In the genomic region with DNA sequence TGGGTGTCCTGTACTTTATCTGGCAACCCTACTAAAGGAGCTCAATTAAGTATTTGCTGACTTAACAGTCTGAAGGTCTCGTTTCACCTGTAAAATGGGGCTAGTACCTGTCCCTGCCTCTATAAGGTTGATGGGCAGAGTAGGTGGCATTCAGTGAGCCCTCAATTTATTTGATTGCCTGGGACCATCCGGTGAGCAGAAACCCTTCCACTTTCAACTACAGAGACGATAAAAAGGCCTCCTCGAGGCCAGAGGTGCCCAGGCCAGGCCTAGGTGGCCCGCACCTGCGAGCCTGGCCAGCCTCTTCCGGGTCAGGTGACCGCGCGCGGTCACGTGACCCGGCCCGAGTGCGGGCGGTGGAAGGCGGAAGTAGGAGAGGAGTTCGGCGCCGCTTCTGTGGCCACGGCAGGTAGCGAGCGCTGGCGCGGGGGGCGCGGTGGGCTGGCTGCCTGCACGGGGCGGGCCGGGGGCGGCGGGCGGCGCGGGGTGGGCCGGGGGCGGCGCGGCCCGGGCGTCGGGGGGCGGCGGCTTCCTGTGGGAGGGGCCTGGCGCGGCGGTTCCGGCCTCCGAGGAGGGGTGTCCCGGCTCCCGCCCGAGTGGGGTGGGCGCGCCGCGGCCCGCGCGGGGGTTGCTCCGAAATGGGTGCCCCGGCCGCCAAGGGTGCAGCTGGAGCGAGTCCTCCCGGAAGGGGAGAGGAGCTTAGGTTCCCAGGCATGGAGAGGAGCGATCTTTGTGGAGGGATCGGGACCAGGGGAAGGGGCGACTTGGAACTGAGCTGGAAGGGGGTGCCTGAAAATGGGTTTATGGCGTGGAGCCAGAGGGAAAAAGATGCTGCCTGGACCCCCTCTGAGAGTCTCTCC, we compare ENCODE assay signal across 1 cellular context.
A peak's percentile ranks its signal among the peaks of the same experiment; 100 is the strongest.
TF ChIP-seq lines count a peak whose summit lies in the region.

A gene (plus strand): TSS at position 350 of the 860 bp plus-strand sequence. CDS start 24,679 bp downstream, outside the sequence.

TF ChIP-seq in SK-N-SH, 30 proteins besides CTCF, POLR2A, EP300 and RAD21 (continued from another document):
- TF ChIP-seq, protein P1, sequence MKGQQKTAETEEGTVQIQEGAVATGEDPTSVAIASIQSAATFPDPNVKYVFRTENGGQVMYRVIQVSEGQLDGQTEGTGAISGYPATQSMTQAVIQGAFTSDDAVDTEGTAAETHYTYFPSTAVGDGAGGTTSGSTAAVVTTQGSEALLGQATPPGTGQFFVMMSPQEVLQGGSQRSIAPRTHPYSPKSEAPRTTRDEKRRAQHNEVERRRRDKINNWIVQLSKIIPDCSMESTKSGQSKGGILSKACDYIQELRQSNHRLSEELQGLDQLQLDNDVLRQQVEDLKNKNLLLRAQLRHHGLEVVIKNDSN (IDR thresholded peaks at IDR 0.05; ENCODE audit: borderline replicate concordance, low read depth) = peak; percentile 99
- TF ChIP-seq, protein P2, sequence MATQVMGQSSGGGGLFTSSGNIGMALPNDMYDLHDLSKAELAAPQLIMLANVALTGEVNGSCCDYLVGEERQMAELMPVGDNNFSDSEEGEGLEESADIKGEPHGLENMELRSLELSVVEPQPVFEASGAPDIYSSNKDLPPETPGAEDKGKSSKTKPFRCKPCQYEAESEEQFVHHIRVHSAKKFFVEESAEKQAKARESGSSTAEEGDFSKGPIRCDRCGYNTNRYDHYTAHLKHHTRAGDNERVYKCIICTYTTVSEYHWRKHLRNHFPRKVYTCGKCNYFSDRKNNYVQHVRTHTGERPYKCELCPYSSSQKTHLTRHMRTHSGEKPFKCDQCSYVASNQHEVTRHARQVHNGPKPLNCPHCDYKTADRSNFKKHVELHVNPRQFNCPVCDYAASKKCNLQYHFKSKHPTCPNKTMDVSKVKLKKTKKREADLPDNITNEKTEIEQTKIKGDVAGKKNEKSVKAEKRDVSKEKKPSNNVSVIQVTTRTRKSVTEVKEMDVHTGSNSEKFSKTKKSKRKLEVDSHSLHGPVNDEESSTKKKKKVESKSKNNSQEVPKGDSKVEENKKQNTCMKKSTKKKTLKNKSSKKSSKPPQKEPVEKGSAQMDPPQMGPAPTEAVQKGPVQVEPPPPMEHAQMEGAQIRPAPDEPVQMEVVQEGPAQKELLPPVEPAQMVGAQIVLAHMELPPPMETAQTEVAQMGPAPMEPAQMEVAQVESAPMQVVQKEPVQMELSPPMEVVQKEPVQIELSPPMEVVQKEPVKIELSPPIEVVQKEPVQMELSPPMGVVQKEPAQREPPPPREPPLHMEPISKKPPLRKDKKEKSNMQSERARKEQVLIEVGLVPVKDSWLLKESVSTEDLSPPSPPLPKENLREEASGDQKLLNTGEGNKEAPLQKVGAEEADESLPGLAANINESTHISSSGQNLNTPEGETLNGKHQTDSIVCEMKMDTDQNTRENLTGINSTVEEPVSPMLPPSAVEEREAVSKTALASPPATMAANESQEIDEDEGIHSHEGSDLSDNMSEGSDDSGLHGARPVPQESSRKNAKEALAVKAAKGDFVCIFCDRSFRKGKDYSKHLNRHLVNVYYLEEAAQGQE (IDR thresholded peaks at IDR 0.05; ENCODE audit: low read depth, low read length) = no peak
- TF ChIP-seq MEF2A (IDR thresholded peaks at IDR 0.05; ENCODE audit: borderline replicate concordance, low read depth) = no peak
- TF ChIP-seq FOXJ3 (CRISPR knock-in tag; IDR thresholded peaks at IDR 0.05) = no peak
- no peak for TF ChIP-seq TCF12 (IDR thresholded peaks at IDR 0.05)
- peak; percentile 69 for TF ChIP-seq POLR2AphosphoS5 (IDR thresholded peaks at IDR 0.05; ENCODE audit: low read depth, low read length)
- no peak for TF ChIP-seq RFX5 (IDR thresholded peaks at IDR 0.05; ENCODE audit: low read length)
- peak; percentile 75 for TF ChIP-seq TAF1 (IDR thresholded peaks at IDR 0.05; ENCODE audit: borderline replicate concordance, low read depth, low read length)
- TF ChIP-seq CHD2 (IDR thresholded peaks at IDR 0.05; ENCODE audit: low read length, partially characterized antibody) = no peak
- TF ChIP-seq SMC3 (IDR thresholded peaks at IDR 0.05; ENCODE audit: low read depth, low read length) = no peak
- peak; percentile 96 for TF ChIP-seq ELF1 (IDR thresholded peaks at IDR 0.05)
- no peak; the same call in 1 of the 2 replicates for TF ChIP-seq NFIC (IDR thresholded peaks at IDR 0.05; ENCODE audit: borderline replicate concordance)
- peak; percentile 54; the same call in 1 of the 2 replicates for TF ChIP-seq MXI1 (IDR thresholded peaks at IDR 0.05; ENCODE audit: low read depth, low read length)
- TF ChIP-seq, protein P3, sequence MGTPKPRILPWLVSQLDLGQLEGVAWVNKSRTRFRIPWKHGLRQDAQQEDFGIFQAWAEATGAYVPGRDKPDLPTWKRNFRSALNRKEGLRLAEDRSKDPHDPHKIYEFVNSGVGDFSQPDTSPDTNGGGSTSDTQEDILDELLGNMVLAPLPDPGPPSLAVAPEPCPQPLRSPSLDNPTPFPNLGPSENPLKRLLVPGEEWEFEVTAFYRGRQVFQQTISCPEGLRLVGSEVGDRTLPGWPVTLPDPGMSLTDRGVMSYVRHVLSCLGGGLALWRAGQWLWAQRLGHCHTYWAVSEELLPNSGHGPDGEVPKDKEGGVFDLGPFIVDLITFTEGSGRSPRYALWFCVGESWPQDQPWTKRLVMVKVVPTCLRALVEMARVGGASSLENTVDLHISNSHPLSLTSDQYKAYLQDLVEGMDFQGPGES (IDR thresholded peaks at IDR 0.05; ENCODE audit: low read depth, low read length) = no peak
